Comparison of ENCODE assay signal across 8 cellular contexts in the genomic region with DNA sequence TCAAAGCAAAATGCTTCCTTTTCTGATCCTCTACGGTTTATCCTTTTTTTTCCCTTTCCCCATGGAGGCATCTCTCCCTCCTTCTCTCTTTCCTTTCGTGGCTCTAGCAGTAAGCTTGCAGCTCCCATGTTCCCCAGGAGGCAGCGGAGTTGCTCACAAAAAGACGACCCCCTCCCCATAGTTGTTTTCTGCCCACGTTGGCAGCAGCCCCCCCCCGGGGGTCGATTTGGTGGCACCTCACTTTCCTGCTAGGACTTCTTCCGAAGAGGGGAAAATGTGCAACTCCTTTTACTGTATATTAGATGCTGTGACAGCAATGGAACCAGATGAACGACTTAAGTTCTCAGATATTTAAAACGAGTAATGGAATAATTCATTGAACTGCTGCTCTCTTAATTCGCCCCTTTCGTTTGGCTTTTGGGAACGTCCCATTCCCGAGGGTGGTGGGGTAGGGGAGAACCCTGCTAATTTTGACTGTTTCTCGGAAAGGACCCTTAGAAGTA. TPM values are rescaled to one million over a fixed set of nuclear protein-coding genes. Genes with fewer than 3 reads are reported as not detected.
DNase-seq lines count a peak whose midpoint lies in the region; ATAC-seq and TF ChIP-seq lines count a peak whose summit lies in the region.

No MANE protein-coding gene starts in this region.

- no peak for TF ChIP-seq POLR2A in upper lobe of left lung (IDR thresholded peaks at IDR 0.05)

- no peaks in the 10 kb centered on the region for H3K27me3 Mint-ChIP-seq in activated naive CD4-positive, alpha-beta T cell treated with anti-CD3 and anti-CD28 coated beads, Interleukin-2, amount 50 U/mL, for 24 hours
- peaks cover 5 to 12% of the 10 kb centered on the region in 2 donors for H3K27me3 Mint-ChIP-seq in effector memory CD8-positive, alpha-beta T cell

- H3K36me3 ChIP-seq in SJCRH30 (0 out of 2 replicates have a peak, but pooled peaks cover 4% of the 10 kb centered on the region), mesodermal cell (ENCODE audit: control insufficient read depth, insufficient read depth, low read length) (peaks cover 5% of the 10 kb centered on the region), upper lobe of left lung (no peaks in the 10 kb centered on the region)

- no peak for TF ChIP-seq CTCF in upper lobe of left lung (IDR thresholded peaks at IDR 0.05)

- DNase-seq in activated naive CD4-positive, alpha-beta T cell treated with anti-CD3 and anti-CD28 coated beads, Interleukin-2, amount 50 U/mL, for 16 hours, result no peak
- DNase-seq in SJCRH30 (peak; percentile 43 to 57), upper lobe of left lung (peak in 1 of 2 donors; percentile 19)
- no peak for DNase-seq in effector memory CD8-positive, alpha-beta T cell

- H3K9me3 Mint-ChIP-seq in activated naive CD4-positive, alpha-beta T cell treated with anti-CD3 and anti-CD28 coated beads, Interleukin-2, amount 50 U/mL, for 24 hours, result no peaks in the 10 kb centered on the region
- no peaks in the 10 kb centered on the region for H3K9me3 Mint-ChIP-seq in effector memory CD8-positive, alpha-beta T cell

- H3K27ac Mint-ChIP-seq in activated naive CD4-positive, alpha-beta T cell treated with anti-CD3 and anti-CD28 coated beads, Interleukin-2, amount 50 U/mL, for 24 hours, result peak overlapping the region; percentile 95
- peak overlapping the region; percentile 93 to 98 for H3K27ac Mint-ChIP-seq in effector memory CD8-positive, alpha-beta T cell

- peak; percentile 2 for ATAC-seq in HG03064 (IDR thresholded peaks at IDR 0.05; ENCODE audit: low read depth, unreplicated experiment)
- no peak for ATAC-seq in effector memory CD8-positive, alpha-beta T cell (replicated peaks)
- ATAC-seq in upper lobe of left lung (ENCODE audit: low FRiP score in 2 of 2), result no peak
- ATAC-seq in GM18519 (IDR thresholded peaks at IDR 0.05; ENCODE audit: low FRiP score, unreplicated experiment), result no peak

- no peak for TF ChIP-seq EP300 in upper lobe of left lung (IDR thresholded peaks at IDR 0.05)

- peaks cover 8% of the 10 kb centered on the region for H3K36me3 Mint-ChIP-seq in activated naive CD4-positive, alpha-beta T cell treated with anti-CD3 and anti-CD28 coated beads, Interleukin-2, amount 50 U/mL, for 24 hours
- H3K36me3 Mint-ChIP-seq in effector memory CD8-positive, alpha-beta T cell (ENCODE audit: insufficient read depth), result peaks cover 15% of the 10 kb centered on the region

- peak overlapping the region; percentile 100 for H3K4me3 Mint-ChIP-seq in activated naive CD4-positive, alpha-beta T cell treated with anti-CD3 and anti-CD28 coated beads, Interleukin-2, amount 50 U/mL, for 24 hours
- H3K4me3 Mint-ChIP-seq in effector memory CD8-positive, alpha-beta T cell, result peak overlapping the region; percentile 94 to 99

- peaks cover 53% of the 10 kb centered on the region for H3K4me1 Mint-ChIP-seq in activated naive CD4-positive, alpha-beta T cell treated with anti-CD3 and anti-CD28 coated beads, Interleukin-2, amount 50 U/mL, for 24 hours
- H3K4me1 Mint-ChIP-seq in effector memory CD8-positive, alpha-beta T cell (ENCODE audit: low read depth in 2 of 2), result peaks cover 28 to 49% of the 10 kb centered on the region in 2 donors

- 0% methylated on average over 8 to 14 of the region's 15 CpGs for WGBS in mesodermal cell (ENCODE audit: insufficient coverage in 2 of 2), 2 experiments
- WGBS in upper lobe of left lung, 2 donors, result 0 to 1% methylated on average over 15 of the region's 15 CpGs

- H3K27ac ChIP-seq in SJCRH30, result peak overlapping the region; percentile 98
- H3K27ac ChIP-seq in mesodermal cell (ENCODE audit: low read depth, low read length, severe bottlenecking), result peak overlapping the region; percentile 86
- H3K27ac ChIP-seq in upper lobe of left lung, result peak overlapping the region; percentile 96 to 100 (median 98)

- H3K4me3 ChIP-seq in SJCRH30, result peak overlapping the region; percentile 99
- H3K4me3 ChIP-seq in mesodermal cell (ENCODE audit: extremely low read depth, insufficient read depth, low read length, poor library complexity, severe bottlenecking), result peak overlapping the region; percentile 89
- H3K4me3 ChIP-seq in upper lobe of left lung, result peak overlapping the region; percentile 72 to 91 (median 84)

- H3K9me3 ChIP-seq in SJCRH30 (replicated peaks) (no peaks in the 10 kb centered on the region), mesodermal cell (ENCODE audit: control insufficient read depth, low read length) (no peaks in the 10 kb centered on the region), upper lobe of left lung (no peaks in the 10 kb centered on the region)

- H3K4me1 ChIP-seq in SJCRH30 (peaks cover 5% of the 10 kb centered on the region; the same call in 1 of the 2 replicates), mesodermal cell (ENCODE audit: control insufficient read depth, insufficient read depth, low read length, poor library complexity, severe bottlenecking) (no peaks in the 10 kb centered on the region), upper lobe of left lung (peaks cover 27 to 53% (median 36%) of the 10 kb centered on the region in 4 donors)

- no peaks in the 10 kb centered on the region for H3K27me3 ChIP-seq in SJCRH30
- H3K27me3 ChIP-seq in upper lobe of left lung, result no peaks in the 10 kb centered on the region

RNA-seq across cellular contexts. Expression of a gene that starts 0.8 kb away (rescaled TPM):
- total RNA-seq in SJCRH30 (2014; rRNA removed; shearing (Covaris generic)), result 167 and 188 TPM in 2 replicates
- 114 TPM for polyA plus RNA-seq in mesodermal cell (2013, experiment 1 of 2)
- polyA plus RNA-seq in mesodermal cell (2013, experiment 2 of 2), result 137 TPM
- total RNA-seq in upper lobe of left lung, result 100 to 1,000 TPM in 4 of 6 donors, 10 to 100 TPM in 2; 45.1 to 260 (median 168) TPM

Comparison
In these comparisons a context has a peak if more than half of its experiments do, and no peak if none do; other contexts are left out.
1. DNase-seq: peak in SJCRH30 (2 of 2); none in activated naive CD4-positive, alpha-beta T cell treated with anti-CD3 and anti-CD28 coated beads, Interleukin-2, amount 50 U/mL, for 16 hours (single experiment) and effector memory CD8-positive, alpha-beta T cell (0 of 3).
2. Peak in every context shown above with its lines, with median percentiles within 50 percentile points of each other: H3K27ac ChIP-seq and H3K4me3 ChIP-seq.